In the genomic region with DNA sequence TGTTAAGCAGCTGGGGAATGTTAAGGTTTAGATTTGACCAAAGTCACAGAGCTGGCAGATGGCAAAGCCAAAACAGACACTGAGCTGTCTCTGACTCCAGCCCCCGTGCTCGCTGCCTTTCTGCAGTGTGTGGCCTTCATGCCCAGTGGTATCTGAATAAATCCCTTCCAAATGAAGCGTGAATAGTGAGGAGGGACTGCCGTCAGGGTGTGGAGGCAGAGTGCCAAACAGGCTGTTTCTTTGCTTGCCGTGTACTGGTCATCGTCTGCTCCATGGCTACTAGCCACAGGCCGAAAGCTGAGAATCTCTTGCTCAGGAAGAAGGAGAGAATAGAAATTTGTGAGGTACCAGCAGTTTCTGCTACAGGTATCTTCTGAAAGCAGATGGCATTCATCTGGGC, we compare ENCODE assay signal across 19 cellular contexts. TPM values are rescaled to one million over a fixed set of nuclear protein-coding genes. Genes with fewer than 3 reads are reported as not detected.
DNase-seq lines count a peak whose midpoint lies in the region; ATAC-seq, FAIRE-seq and TF ChIP-seq lines count a peak whose summit lies in the region.
"Had no signal": no experiment of that assay in that cellular context is flagged by ENCODE, and none has a peak within 500 bp of the region (broad histone marks: within the 10 kb centered on the region; RNA-seq: fewer than 3 reads in every experiment).

No MANE protein-coding gene starts in this region.

- TF ChIP-seq CTCF in Loucy (conservative IDR thresholded peaks at IDR 0.05; ENCODE audit: low read length): no peak

- H3K27ac Mint-ChIP-seq in activated CD8-positive, alpha-beta memory T cell treated with anti-CD3 and anti-CD28 coated beads, Interleukin-2, amount 10 ng/mL, durations not matched to agents 7 days and 5 days: peak overlapping the region; percentile 76
- H3K27ac Mint-ChIP-seq: type B pancreatic cell had no signal

- no peaks in the 10 kb centered on the region for H3K9me2 ChIP-seq in Loucy (replicated peaks; ENCODE audit: low read depth, low read length)

- no peak overlapping the region for H3K4me3 ChIP-seq in Loucy (ENCODE audit: low read length, poor library complexity, severe bottlenecking)
- H3K4me3 ChIP-seq in skeletal muscle satellite cell (ENCODE audit: low read length): no peak overlapping the region
- H3K4me3 ChIP-seq: breast epithelium, gastroesophageal sphincter, right atrium auricular region had no signal

- CTCF ChIA-PET in activated CD8-positive, alpha-beta memory T cell treated with anti-CD3 and anti-CD28 coated beads, Interleukin-2, amount 10 ng/mL, durations not matched to agents 7 days and 5 days (lab: Charles Lee): interaction anchor here (1.0 to 2.4 kb wide), 3 partner anchors 21 to 405 kb away, joined by 3 to 13 read pairs (median 5); partner anchors contain the start of genes CASP3, CENPU and PRIMPOL

- peaks cover 39% of the 10 kb centered on the region for H3K36me3 Mint-ChIP-seq in activated CD8-positive, alpha-beta memory T cell treated with anti-CD3 and anti-CD28 coated beads, Interleukin-2, amount 10 ng/mL, durations not matched to agents 7 days and 5 days

- peaks cover 15% of the 10 kb centered on the region; the same call in 1 of the 2 replicates for H3K36me3 ChIP-seq in Loucy (ENCODE audit: insufficient read depth, low read length)
- H3K36me3 ChIP-seq in skeletal muscle satellite cell (ENCODE audit: insufficient read depth, low read length): peaks cover 12% of the 10 kb centered on the region
- H3K36me3 ChIP-seq: breast epithelium had no signal

- H3K4me2 ChIP-seq in Loucy (ENCODE audit: low read depth, low read length, poor library complexity, severe bottlenecking) (peak overlapping the region; percentile 79), skeletal muscle satellite cell (ENCODE audit: low read length) (peak overlapping the region; percentile 42)

- H3K79me2 ChIP-seq in Loucy (ENCODE audit: insufficient read depth, low read length): no peaks in the 10 kb centered on the region

- no peak for FAIRE-seq in GM12892 (lab: Jason Lieb, UNC)

- H3K9me3 ChIP-seq in Loucy (ENCODE audit: insufficient read depth, low read depth, low read length) (no peaks in the 10 kb centered on the region), skeletal muscle satellite cell (replicated peaks; ENCODE audit: low read length) (no peaks in the 10 kb centered on the region)
- H3K9me3 ChIP-seq: breast epithelium, gastroesophageal sphincter, right atrium auricular region had no signal

- H3K4me1 ChIP-seq in Loucy (ENCODE audit: insufficient read depth, low read length, poor library complexity, severe bottlenecking): peaks cover 27% of the 10 kb centered on the region
- H3K4me1 ChIP-seq in skeletal muscle satellite cell (ENCODE audit: control insufficient read depth, insufficient read depth, low read length): peaks cover 10% of the 10 kb centered on the region
- H3K4me1 ChIP-seq: breast epithelium, gastroesophageal sphincter had no signal

- no peak for DNase-seq in activated CD8-positive, alpha-beta memory T cell treated with anti-CD3 and anti-CD28 coated beads, Interleukin-2, amount 10 ng/mL, durations not matched to agents 7 days and 5 days
- no peak for DNase-seq in activated CD8-positive, alpha-beta memory T cell treated with anti-CD3 and anti-CD28 coated beads, Interleukin-2, amount 50 U/mL, for 48 hours
- DNase-seq in cerebellar cortex (ENCODE audit: low spot score) (peak; percentile 61), cortex of kidney (lab: John Stamatoyannopoulos, UW) (no peak), GM12892 (ENCODE audit: insufficient read length) (no peak)
- DNase-seq: COR-L47; left colon; NCI-H2081; stimulated activated CD4-positive, alpha-beta T cell treated with anti-CD3 and anti-CD28 coated beads, Interleukin-1b, Interleukin-23, amount 100 ng/mL, for 48 hours; WERI-Rb-1 had no signal

- TF ChIP-seq POLR2A in GM12892 (IDR thresholded peaks at IDR 0.05; ENCODE audit: low read depth, low read length): no peak

- peak overlapping the region; percentile 41 for H3K9ac ChIP-seq in Loucy (ENCODE audit: low read depth, low read length, poor library complexity, severe bottlenecking)
- no peak overlapping the region for H3K9ac ChIP-seq in skeletal muscle satellite cell (ENCODE audit: low read depth, low read length)

- peak overlapping the region; percentile 3 for H3K4me3 Mint-ChIP-seq in activated CD8-positive, alpha-beta memory T cell treated with anti-CD3 and anti-CD28 coated beads, Interleukin-2, amount 10 ng/mL, durations not matched to agents 7 days and 5 days
- H3K4me3 Mint-ChIP-seq: stimulated activated naive CD8-positive, alpha-beta T cell treated with anti-CD3 and anti-CD28 coated beads, Interleukin-15, amount 100 ng/mL, for 72 hours; type B pancreatic cell had no signal

- H3K27me3 Mint-ChIP-seq in activated CD8-positive, alpha-beta memory T cell treated with anti-CD3 and anti-CD28 coated beads, Interleukin-2, amount 10 ng/mL, durations not matched to agents 7 days and 5 days: no peaks in the 10 kb centered on the region
- H3K27me3 Mint-ChIP-seq: stimulated activated naive CD8-positive, alpha-beta T cell treated with anti-CD3 and anti-CD28 coated beads, Interleukin-15, amount 100 ng/mL, for 72 hours; type B pancreatic cell had no signal

- no peaks in the 10 kb centered on the region for H3F3A ChIP-seq in Loucy (ENCODE audit: low read depth)

- no peaks in the 10 kb centered on the region for H3K9me3 Mint-ChIP-seq in activated CD8-positive, alpha-beta memory T cell treated with anti-CD3 and anti-CD28 coated beads, Interleukin-2, amount 10 ng/mL, durations not matched to agents 7 days and 5 days (ENCODE audit: low read depth)
- H3K9me3 Mint-ChIP-seq: activated naive CD4-positive, alpha-beta T cell treated with anti-CD3 and anti-CD28 coated beads, Interleukin-2, amount 50 U/mL, for 72 hours; stimulated activated naive CD8-positive, alpha-beta T cell treated with anti-CD3 and anti-CD28 coated beads, Interleukin-15, amount 100 ng/mL, for 72 hours; type B pancreatic cell had no signal

- no peak for ATAC-seq in activated CD8-positive, alpha-beta memory T cell treated with anti-CD3 and anti-CD28 coated beads, Interleukin-2, amount 10 ng/mL, durations not matched to agents 7 days and 5 days
- ATAC-seq: gastroesophageal sphincter, HCT116, left colon had no signal

- H4K20me1 ChIP-seq in Loucy (ENCODE audit: insufficient read depth, low read length, poor library complexity, severe bottlenecking): no peaks in the 10 kb centered on the region

- H3K27me3 ChIP-seq in Loucy (ENCODE audit: insufficient read depth, low read length, poor library complexity, severe bottlenecking) (no peaks in the 10 kb centered on the region), skeletal muscle satellite cell (ENCODE audit: control insufficient read depth, insufficient read depth, low read length) (no peaks in the 10 kb centered on the region)
- H3K27me3 ChIP-seq: breast epithelium, gastroesophageal sphincter, right atrium auricular region had no signal

- H2AFZ ChIP-seq in Loucy (ENCODE audit: low read length): no peak overlapping the region

- H3K4me1 Mint-ChIP-seq in activated CD8-positive, alpha-beta memory T cell treated with anti-CD3 and anti-CD28 coated beads, Interleukin-2, amount 10 ng/mL, durations not matched to agents 7 days and 5 days: peaks cover 36% of the 10 kb centered on the region

RNA-seq across cellular contexts. Expression of gene PRIMPOL, which starts 19.7 kb away (rescaled TPM):
- total RNA-seq in activated CD8-positive, alpha-beta memory T cell treated with anti-CD3 and anti-CD28 coated beads, Interleukin-2, amount 10 ng/mL, durations not matched to agents 7 days and 5 days: 10 to 100 TPM; 21.0 to 25.3 TPM
- total RNA-seq in skeletal muscle satellite cell (2012; rRNA removed): 13.1 and 15.2 TPM in 2 replicates
- 15.6 TPM for polyA plus RNA-seq in GM12892 (2012; ENCODE audit: missing spikeins)

RNA-seq across cellular contexts. Expression of gene CASP3, which starts 20.0 kb away (rescaled TPM):
- total RNA-seq in activated CD8-positive, alpha-beta memory T cell treated with anti-CD3 and anti-CD28 coated beads, Interleukin-2, amount 10 ng/mL, durations not matched to agents 7 days and 5 days: 100 to 1,000 TPM in 1 of 2 experiments, 10 to 100 TPM in 1; 70.7 to 116 TPM
- total RNA-seq in skeletal muscle satellite cell (2012; rRNA removed): 34.5 and 41.7 TPM in 2 replicates
- polyA plus RNA-seq in GM12892 (2012; ENCODE audit: missing spikeins): 48.9 TPM
